ENCODE assay signal across 1 cellular context in the genomic region with DNA sequence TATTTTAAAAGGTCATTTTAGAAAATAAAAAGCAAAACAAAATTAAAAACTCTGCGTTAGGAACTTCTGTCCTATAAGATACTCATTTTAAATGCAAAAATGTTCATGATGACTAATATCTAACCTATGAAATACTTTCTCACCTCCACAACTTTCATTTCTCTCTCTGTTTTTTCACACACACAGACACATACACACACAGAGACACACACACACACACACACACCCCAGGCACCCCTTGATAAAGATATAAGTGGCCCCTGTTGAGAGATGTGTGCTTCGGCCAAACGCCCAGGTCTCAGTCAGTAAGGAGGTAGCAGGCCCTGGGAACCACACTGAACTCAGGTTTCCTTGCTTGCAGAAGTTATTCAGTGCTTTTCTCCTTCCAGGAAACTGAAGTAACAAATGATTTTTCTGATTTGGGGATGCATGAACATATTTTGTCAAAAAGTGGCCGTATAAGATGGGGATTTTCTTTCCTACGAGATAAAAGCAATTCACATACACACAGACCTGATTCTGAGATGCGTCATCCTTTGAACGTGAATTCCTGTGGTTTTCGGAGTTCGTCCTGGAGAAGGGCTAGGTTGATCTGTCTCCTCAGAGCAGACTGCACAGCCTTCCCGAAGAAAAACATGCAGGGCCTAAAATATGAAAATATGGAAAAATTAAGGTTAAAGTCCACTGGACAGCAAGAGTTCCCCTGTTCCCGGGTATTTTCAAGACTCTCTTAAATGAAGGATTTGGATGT.
TF ChIP-seq lines count a peak whose summit lies in the region.

No MANE protein-coding gene starts in this region.

TF ChIP-seq in HepG2, 621 proteins besides CTCF, POLR2A, EP300 and RAD21:
- TF ChIP-seq SMARCC2 (IDR thresholded peaks at IDR 0.05) (no peak), ZNF879 (CRISPR knock-in tag; IDR thresholded peaks at IDR 0.05) (no peak), SMAD9 (CRISPR knock-in tag; IDR thresholded peaks at IDR 0.05) (no peak), HES4 (CRISPR knock-in tag; IDR thresholded peaks at IDR 0.05; ENCODE audit: borderline replicate concordance) (no peak), ZNF737 (CRISPR knock-in tag; IDR thresholded peaks at IDR 0.05; ENCODE audit: borderline replicate concordance) (no peak), BHLHE40 (IDR thresholded peaks at IDR 0.05; ENCODE audit: low read length) (no peak)
- TF ChIP-seq, protein P1, sequence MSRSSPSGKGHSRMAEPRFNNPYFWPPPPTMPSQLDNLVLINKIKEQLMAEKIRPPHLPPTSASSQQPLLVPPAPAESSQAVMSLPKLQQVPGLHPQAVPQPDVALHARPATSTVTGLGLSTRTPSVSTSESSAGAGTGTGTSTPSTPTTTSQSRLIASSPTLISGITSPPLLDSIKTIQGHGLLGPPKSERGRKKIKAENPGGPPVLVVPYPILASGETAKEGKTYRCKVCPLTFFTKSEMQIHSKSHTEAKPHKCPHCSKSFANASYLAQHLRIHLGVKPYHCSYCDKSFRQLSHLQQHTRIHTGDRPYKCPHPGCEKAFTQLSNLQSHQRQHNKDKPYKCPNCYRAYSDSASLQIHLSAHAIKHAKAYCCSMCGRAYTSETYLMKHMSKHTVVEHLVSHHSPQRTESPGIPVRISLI (CRISPR knock-in tag; IDR thresholded peaks at IDR 0.05; ENCODE audit: borderline replicate concordance), result no peak
